8 cellular contexts compared by ENCODE assay signal in genomic region chr3:10344147-10344943, GRCh38. TPM values are rescaled to one million over a fixed set of nuclear protein-coding genes. Genes with fewer than 3 reads are reported as not detected.
DNase-seq lines count a peak whose midpoint lies in the region; ATAC-seq and TF ChIP-seq lines count a peak whose summit lies in the region.

No MANE protein-coding gene starts in this region.

- peaks cover 31% of the 10 kb centered on the region for H3K27me3 Mint-ChIP-seq in MCF 10A (ENCODE audit: insufficient read depth, unreplicated experiment)

- POLR2A ChIA-PET in MCF 10A (lab: Yijun Ruan, JAX) = interaction anchor here (1.2 kb wide), 1 partner anchor 23 kb away, joined by 4 read pairs; the partner anchor contains the start of gene SEC13

- H3K27ac Mint-ChIP-seq in MCF 10A (ENCODE audit: low read depth, unreplicated experiment) = no peak overlapping the region

- no peak overlapping the region for H3K4me3 ChIP-seq in Jurkat, Clone E6-1 (ENCODE audit: low read length)
- H3K4me3 ChIP-seq in WERI-Rb-1 (ENCODE audit: low read depth, low read length) (no peak overlapping the region), kidney epithelial cell (ENCODE audit: low read depth, low read length) (no peak overlapping the region)

- H3K36me3 ChIP-seq in WERI-Rb-1 (no peaks in the 10 kb centered on the region), kidney epithelial cell (ENCODE audit: control insufficient read depth, insufficient read depth, low read length) (no peaks in the 10 kb centered on the region)

- no peak for ATAC-seq in HG02938 (IDR thresholded peaks at IDR 0.05; ENCODE audit: unreplicated experiment)

- no peaks in the 10 kb centered on the region for H3K36me3 Mint-ChIP-seq in MCF 10A (ENCODE audit: insufficient read depth, unreplicated experiment)

- H3K4me3 Mint-ChIP-seq in MCF 10A (ENCODE audit: unreplicated experiment) = no peak overlapping the region

- intact Hi-C loops in MCF 10A (cut with micrococcal nuclease) = loop anchor here (1.0 kb wide), 1 partner anchor 395 kb away; no protein-coding TSS in a partner anchor

- no peak overlapping the region for H3K27ac ChIP-seq in WERI-Rb-1

- no peaks in the 10 kb centered on the region for H3K9me3 Mint-ChIP-seq in MCF 10A (ENCODE audit: unreplicated experiment)

- DNase-seq in DMS 273 treated with DMSO at 0.1 percent for 48 hours (lab: John Stamatoyannopoulos, UW) = peak; percentile 17
- peak; percentile 50 for DNase-seq in Jurkat, Clone E6-1 (ENCODE audit: low read depth, low spot score)
- peak; percentile 70 for DNase-seq in WERI-Rb-1
- peak; percentile 50 for DNase-seq in MCF 10A (ENCODE audit: unreplicated experiment)
- no peak for DNase-seq in kidney epithelial cell (ENCODE audit: low read depth)
- DNase-seq in stimulated activated CD4-positive, alpha-beta T cell treated with anti-CD3 and anti-CD28 coated beads, TNF-alpha, amount 100 ng/mL, for 24 hours (ENCODE audit: low read depth in 3 of 3) = peak; percentile 29 to 55 (median 38)
- DNase-seq in NCI-H524 treated with DMSO at 0.1 percent for 48 hours (lab: John Stamatoyannopoulos, UW) = no peak

- BruUV-seq in MCF 10A (replicated peaks; lab: Mats Ljungman, UMichigan) = no TSS peak

- CTCF ChIA-PET in MCF 10A (lab: Yijun Ruan, JAX) = interaction anchor here (0.5 to 9.5 kb wide), 17 partner anchors 8 to 673 kb away, joined by 3 to 103 read pairs (median 4); partner anchors contain the start of gene SEC13

- no peaks in the 10 kb centered on the region for H3K4me1 Mint-ChIP-seq in MCF 10A (ENCODE audit: insufficient read depth, unreplicated experiment)

- no peaks in the 10 kb centered on the region for H3K9me3 ChIP-seq in WERI-Rb-1 (ENCODE audit: severe bottlenecking)

- H3K27me3 ChIP-seq in WERI-Rb-1 (ENCODE audit: insufficient read depth, low read depth, severe bottlenecking) = no peaks in the 10 kb centered on the region
- peaks cover 14% of the 10 kb centered on the region for H3K27me3 ChIP-seq in kidney epithelial cell (ENCODE audit: control insufficient read depth, insufficient read depth, low read length)

- TF ChIP-seq CTCF in WERI-Rb-1 (IDR thresholded peaks at IDR 0.05; ENCODE audit: low read depth, low read length) = peak; percentile 91
- peak; percentile 91 for TF ChIP-seq CTCF in MCF 10A (IDR thresholded peaks at IDR 0.05; ENCODE audit: unreplicated experiment)
- peak; percentile 94 for TF ChIP-seq CTCF in kidney epithelial cell (IDR thresholded peaks at IDR 0.05; ENCODE audit: insufficient read depth, low read length, poor library complexity, severe bottlenecking)

RNA-seq across cellular contexts. Expression of gene SEC13, which starts 23.4 kb away (rescaled TPM):
- 208 TPM for polyA plus RNA-seq in Jurkat, Clone E6-1 (2012; ENCODE audit: insufficient read depth, insufficient read length)
- total RNA-seq in MCF 10A (2022) (141 and 156 TPM in 2 replicates), kidney epithelial cell (167 and 175 TPM in 2 replicates)

RNA-seq across cellular contexts. Expression of gene GHRL, which starts 51.6 kb away (rescaled TPM):
- 2.2 TPM for polyA plus RNA-seq in Jurkat, Clone E6-1 (2012; ENCODE audit: insufficient read depth, insufficient read length)
- total RNA-seq in MCF 10A (2022) (not detected in 2 replicates), kidney epithelial cell (not detected in 2 replicates)

Comparison
In these comparisons a context has a peak if more than half of its experiments do, and no peak if none do; other contexts are left out.
1. DNase-seq: peak in DMS 273 treated with DMSO at 0.1 percent for 48 hours (single experiment), Jurkat, Clone E6-1 (single experiment), WERI-Rb-1 (single experiment), MCF 10A (single experiment) and stimulated activated CD4-positive, alpha-beta T cell treated with anti-CD3 and anti-CD28 coated beads, TNF-alpha, amount 100 ng/mL, for 24 hours (3 of 3); none in kidney epithelial cell (single experiment) and NCI-H524 treated with DMSO at 0.1 percent for 48 hours (single experiment).
2. Peak in every context shown above with its lines, with median percentiles within 50 percentile points of each other: CTCF ChIP-seq.